In the genomic region with DNA sequence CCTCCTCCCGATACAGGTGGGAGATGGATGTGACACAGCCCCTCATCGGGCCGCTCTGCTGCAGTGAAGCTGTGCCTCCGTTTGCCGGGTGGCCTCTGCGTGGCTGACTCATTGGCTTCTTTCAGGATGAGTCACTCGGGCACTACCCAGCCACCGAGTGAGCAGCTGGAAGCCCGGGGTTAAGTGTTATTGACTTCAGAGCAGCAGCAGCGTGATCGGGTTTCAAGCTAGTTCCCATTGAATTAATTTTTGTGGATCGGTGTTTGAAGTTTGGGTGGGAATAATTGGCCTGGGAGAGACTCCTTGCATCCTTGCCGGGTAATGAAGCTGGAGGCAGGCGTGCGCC, we compare ENCODE assay signal across 10 cellular contexts.
DNase-seq lines count a peak whose midpoint lies in the region; ATAC-seq and TF ChIP-seq lines count a peak whose summit lies in the region.
"Had no signal": no experiment of that assay in that cellular context is flagged by ENCODE, and none has a peak within 500 bp of the region (broad histone marks: within the 10 kb centered on the region; RNA-seq: fewer than 3 reads in every experiment).

No MANE protein-coding gene starts in this region.

- H3K4me1 Mint-ChIP-seq in natural killer cell treated with Interleukin-12 subunit alpha and Interleukin-12 subunit beta and Interleukin-15 and Interleukin-18, amount 100 ng/mL, for 72 hours (ENCODE audit: low read depth in 2 of 2), result peaks cover 0 to 5% of the 10 kb centered on the region in 2 donors
- peaks cover 0 to 2% of the 10 kb centered on the region in 2 donors for H3K4me1 Mint-ChIP-seq in effector memory CD8-positive, alpha-beta T cell (ENCODE audit: low read depth in 2 of 2)
- H3K4me1 Mint-ChIP-seq: natural killer cell had no signal

- 2% methylated on average over 15 of the region's 15 CpGs for WGBS in SK-N-SH (ENCODE audit: low lambda C conversion rate)

- DNase-seq in SK-N-SH, result no peak
- DNase-seq in natural killer cell treated with Interleukin-12 subunit alpha and Interleukin-12 subunit beta and Interleukin-15 and Interleukin-18, amount 100 ng/mL, for 72 hours (ENCODE audit: low spot score), result peak; percentile 16
- DNase-seq in cortex of kidney (lab: John Stamatoyannopoulos, UW), result no peak
- no peak for DNase-seq in ureter (ENCODE audit: low spot score)
- no peak for DNase-seq in effector memory CD8-positive, alpha-beta T cell
- DNase-seq: activated naive CD4-positive, alpha-beta T cell treated with Interleukin-2 at 50 U/mL for 16 hours; natural killer cell had no signal

- no peaks in the 10 kb centered on the region for H3K9me3 ChIP-seq in SK-N-SH

- H3K4me2 ChIP-seq in SK-N-SH, result no peak overlapping the region

- H3K36me3 ChIP-seq in SK-N-SH (replicated peaks in 1 of 2; ENCODE audit: control insufficient read depth in 1 of 2, insufficient read depth in 2 of 2, low read length in 1 of 2), result no peaks in the 10 kb centered on the region

- no peaks in the 10 kb centered on the region for H3K36me3 Mint-ChIP-seq in natural killer cell treated with Interleukin-12 subunit alpha and Interleukin-12 subunit beta and Interleukin-15 and Interleukin-18, amount 100 ng/mL, for 72 hours
- no peaks in the 10 kb centered on the region for H3K36me3 Mint-ChIP-seq in effector memory CD8-positive, alpha-beta T cell (ENCODE audit: insufficient read depth)
- H3K36me3 Mint-ChIP-seq: natural killer cell had no signal

- no peaks in the 10 kb centered on the region for H3F3A ChIP-seq in SK-N-SH (replicated peaks; ENCODE audit: insufficient read depth)

- no peaks in the 10 kb centered on the region for H3K9me2 ChIP-seq in SK-N-SH

- H3K79me2 ChIP-seq in SK-N-SH (ENCODE audit: insufficient read depth), result no peaks in the 10 kb centered on the region

- H3K4me3 Mint-ChIP-seq in natural killer cell treated with Interleukin-12 subunit alpha and Interleukin-12 subunit beta and Interleukin-15 and Interleukin-18, amount 100 ng/mL, for 72 hours, result no peak overlapping the region
- H3K4me3 Mint-ChIP-seq in effector memory CD8-positive, alpha-beta T cell, result no peak overlapping the region
- H3K4me3 Mint-ChIP-seq: natural killer cell had no signal

- POLR2A ChIA-PET in SK-N-SH (lab: Yijun Ruan, JAX), result no interaction called here

- H3K27me3 ChIP-seq in SK-N-SH (ENCODE audit: insufficient read depth), result peaks cover 35% of the 10 kb centered on the region; the same call in 1 of the 2 replicates

- H3K4me1 ChIP-seq in SK-N-SH (ENCODE audit: control insufficient read depth in 1 of 2, insufficient read depth in 2 of 2, low read depth in 1 of 2, low read length in 1 of 2), result no peaks in the 10 kb centered on the region

- no peaks in the 10 kb centered on the region for H3K9me3 Mint-ChIP-seq in natural killer cell treated with Interleukin-12 subunit alpha and Interleukin-12 subunit beta and Interleukin-15 and Interleukin-18, amount 100 ng/mL, for 72 hours
- no peaks in the 10 kb centered on the region for H3K9me3 Mint-ChIP-seq in effector memory CD8-positive, alpha-beta T cell

- H3K4me3 ChIP-seq in SK-N-SH (ENCODE audit: low read depth in 2 of 2, low read length in 1 of 2), result peak overlapping the region in 1 of 2 experiments; percentile 6; a peak in 1 of 4 replicates

- H3K27ac ChIP-seq in SK-N-SH (ENCODE audit: low read depth in 2 of 2, low read length in 1 of 2), result no peak overlapping the region

- no peak overlapping the region for H3K27ac Mint-ChIP-seq in natural killer cell treated with Interleukin-12 subunit alpha and Interleukin-12 subunit beta and Interleukin-15 and Interleukin-18, amount 100 ng/mL, for 72 hours
- H3K27ac Mint-ChIP-seq in effector memory CD8-positive, alpha-beta T cell, result no peak overlapping the region
- H3K27ac Mint-ChIP-seq: natural killer cell had no signal

- no peak overlapping the region for H3K9ac ChIP-seq in SK-N-SH

- H4K20me1 ChIP-seq in SK-N-SH (ENCODE audit: insufficient read depth), result no peaks in the 10 kb centered on the region

- CTCF ChIA-PET in SK-N-SH (lab: Yijun Ruan, JAX), result no interaction called here

- H3K27me3 Mint-ChIP-seq in natural killer cell treated with Interleukin-12 subunit alpha and Interleukin-12 subunit beta and Interleukin-15 and Interleukin-18, amount 100 ng/mL, for 72 hours, result no peaks in the 10 kb centered on the region
- H3K27me3 Mint-ChIP-seq in effector memory CD8-positive, alpha-beta T cell, result peaks cover 16 to 31% of the 10 kb centered on the region in 2 donors

- TF ChIP-seq RAD21 in SK-N-SH (IDR thresholded peaks at IDR 0.05; ENCODE audit: low read length), result no peak

- no peak for TF ChIP-seq CTCF in SK-N-SH (IDR thresholded peaks at IDR 0.05)

- no peak overlapping the region for H2AFZ ChIP-seq in SK-N-SH (ENCODE audit: low read depth)

- TF ChIP-seq EP300 in SK-N-SH (IDR thresholded peaks at IDR 0.05; ENCODE audit: borderline replicate concordance in 1 of 2, low read depth in 1 of 2, low read length in 1 of 2), result no peak

- ATAC-seq in GM19025 (IDR thresholded peaks at IDR 0.05; ENCODE audit: low read depth, unreplicated experiment) (peak; percentile 90), HG03565 (IDR thresholded peaks at IDR 0.05; ENCODE audit: unreplicated experiment) (peak; percentile 61)
- peak in 1 of 2 donors; percentile 63 for ATAC-seq in natural killer cell treated with Interleukin-12 subunit alpha and Interleukin-12 subunit beta and Interleukin-15 and Interleukin-18, amount 100 ng/mL, for 72 hours
- ATAC-seq in effector memory CD8-positive, alpha-beta T cell (replicated peaks), result no peak
- ATAC-seq: esophagus mucosa had no signal

TF ChIP-seq in SK-N-SH, 30 proteins besides CTCF, POLR2A, EP300 and RAD21:
- no peak for TF ChIP-seq FOXM1 (IDR thresholded peaks at IDR 0.05; ENCODE audit: low read depth)
- peak; percentile 46; the same call in 1 of the 2 replicates for TF ChIP-seq TCF12 (IDR thresholded peaks at IDR 0.05)
- TF ChIP-seq, protein P1, sequence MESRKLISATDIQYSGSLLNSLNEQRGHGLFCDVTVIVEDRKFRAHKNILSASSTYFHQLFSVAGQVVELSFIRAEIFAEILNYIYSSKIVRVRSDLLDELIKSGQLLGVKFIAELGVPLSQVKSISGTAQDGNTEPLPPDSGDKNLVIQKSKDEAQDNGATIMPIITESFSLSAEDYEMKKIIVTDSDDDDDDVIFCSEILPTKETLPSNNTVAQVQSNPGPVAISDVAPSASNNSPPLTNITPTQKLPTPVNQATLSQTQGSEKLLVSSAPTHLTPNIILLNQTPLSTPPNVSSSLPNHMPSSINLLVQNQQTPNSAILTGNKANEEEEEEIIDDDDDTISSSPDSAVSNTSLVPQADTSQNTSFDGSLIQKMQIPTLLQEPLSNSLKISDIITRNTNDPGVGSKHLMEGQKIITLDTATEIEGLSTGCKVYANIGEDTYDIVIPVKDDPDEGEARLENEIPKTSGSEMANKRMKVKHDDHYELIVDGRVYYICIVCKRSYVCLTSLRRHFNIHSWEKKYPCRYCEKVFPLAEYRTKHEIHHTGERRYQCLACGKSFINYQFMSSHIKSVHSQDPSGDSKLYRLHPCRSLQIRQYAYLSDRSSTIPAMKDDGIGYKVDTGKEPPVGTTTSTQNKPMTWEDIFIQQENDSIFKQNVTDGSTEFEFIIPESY (IDR thresholded peaks at IDR 0.05; ENCODE audit: borderline replicate concordance, low read depth), result no peak
- peak; percentile 81 for TF ChIP-seq FOSL2 (IDR thresholded peaks at IDR 0.05; ENCODE audit: borderline replicate concordance, low read depth)
- peak; percentile 74 for TF ChIP-seq JUND (IDR thresholded peaks at IDR 0.05)
- no peak for TF ChIP-seq MEF2A (IDR thresholded peaks at IDR 0.05; ENCODE audit: borderline replicate concordance, low read depth)
- TF ChIP-seq RCOR1 (IDR thresholded peaks at IDR 0.05; ENCODE audit: low read length), result no peak
- no peak for TF ChIP-seq POLR2AphosphoS5 (IDR thresholded peaks at IDR 0.05; ENCODE audit: low read depth, low read length)
- TF ChIP-seq, protein P2, sequence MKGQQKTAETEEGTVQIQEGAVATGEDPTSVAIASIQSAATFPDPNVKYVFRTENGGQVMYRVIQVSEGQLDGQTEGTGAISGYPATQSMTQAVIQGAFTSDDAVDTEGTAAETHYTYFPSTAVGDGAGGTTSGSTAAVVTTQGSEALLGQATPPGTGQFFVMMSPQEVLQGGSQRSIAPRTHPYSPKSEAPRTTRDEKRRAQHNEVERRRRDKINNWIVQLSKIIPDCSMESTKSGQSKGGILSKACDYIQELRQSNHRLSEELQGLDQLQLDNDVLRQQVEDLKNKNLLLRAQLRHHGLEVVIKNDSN (IDR thresholded peaks at IDR 0.05; ENCODE audit: borderline replicate concordance, low read depth), result no peak
- TF ChIP-seq FOXJ3 (CRISPR knock-in tag; IDR thresholded peaks at IDR 0.05), result no peak
- TF ChIP-seq MXI1 (IDR thresholded peaks at IDR 0.05; ENCODE audit: low read depth, low read length), result no peak
- TF ChIP-seq EZH2phosphoT487 (IDR thresholded peaks at IDR 0.05; ENCODE audit: borderline replicate concordance, low read depth), result no peak
